In the genomic region with DNA sequence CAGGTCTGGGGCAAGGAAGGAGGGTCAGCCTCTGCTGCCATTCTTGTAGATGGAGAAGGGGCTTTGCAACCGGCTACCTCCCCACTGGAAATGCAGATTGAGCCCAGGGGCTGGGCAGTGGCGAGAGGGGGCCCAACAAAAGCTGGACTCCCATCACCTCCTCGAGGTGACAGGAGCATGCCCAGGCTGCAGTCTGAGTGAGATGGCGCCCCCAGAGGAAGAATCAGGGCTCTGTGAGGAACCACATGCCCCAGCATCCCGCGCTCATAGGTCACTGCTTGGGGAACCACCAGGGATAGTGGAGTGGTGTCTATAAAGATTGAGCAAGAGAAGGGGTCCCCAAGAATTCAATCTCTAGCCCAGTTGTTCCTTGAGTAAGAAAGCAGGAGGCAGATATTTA, we compare ENCODE assay signal across 13 cellular contexts. TPM values are rescaled to one million over a fixed set of nuclear protein-coding genes. Genes with fewer than 3 reads are reported as not detected.
DNase-seq lines count a peak whose midpoint lies in the region; ATAC-seq, FAIRE-seq and TF ChIP-seq lines count a peak whose summit lies in the region.
"Had no signal": no experiment of that assay in that cellular context is flagged by ENCODE, and none has a peak within 500 bp of the region (broad histone marks: within the 10 kb centered on the region; RNA-seq: fewer than 3 reads in every experiment).

No MANE protein-coding gene starts in this region.

- no peak overlapping the region for H4K8ac ChIP-seq in IMR-90 (ENCODE audit: low read depth in 2 of 2, low read length in 2 of 2)

- TF ChIP-seq RAD21 in IMR-90 (IDR thresholded peaks at IDR 0.05; ENCODE audit: low read length), result no peak

- no peak overlapping the region for H3K27ac Mint-ChIP-seq in type B pancreatic cell

- H4K5ac ChIP-seq in IMR-90 (ENCODE audit: low read depth, low read length), result no peak overlapping the region

- H3K27ac ChIP-seq in ACC112 (ENCODE audit: low read depth, low read length) (no peak overlapping the region), IMR-90 (ENCODE audit: insufficient read depth, low read length) (no peak overlapping the region), endothelial cell of umbilical vein (ENCODE audit: insufficient read depth, low read depth, low read length) (peak overlapping the region; percentile 67)
- H3K27ac ChIP-seq: BLaER1, colonic mucosa had no signal

- 0 out of 2 replicates have a peak overlapping the region, but pooled peaks have one; percentile 22 for H4K91ac ChIP-seq in IMR-90 (ENCODE audit: insufficient read depth, low read depth, low read length)

- H3K9ac ChIP-seq in IMR-90 (ENCODE audit: low read depth, low read length) (no peak overlapping the region), endothelial cell of umbilical vein (replicated peaks; ENCODE audit: extremely low read depth, insufficient read depth, low read length) (no peak overlapping the region)
- H3K9ac ChIP-seq: BLaER1 had no signal

- H3K9me1 ChIP-seq in IMR-90 (ENCODE audit: insufficient read depth, low read length) (no peaks in the 10 kb centered on the region), endothelial cell of umbilical vein (replicated peaks; ENCODE audit: control insufficient read depth, extremely low read depth, insufficient read depth, low read length) (no peaks in the 10 kb centered on the region)

- BruUV-seq in IMR-90 (replicated peaks; lab: Mats Ljungman, UMichigan) (no TSS peak), endothelial cell of umbilical vein (replicated peaks; lab: Mats Ljungman, UMichigan) (no TSS peak)

- no peak overlapping the region; the same call in 1 of the 2 replicates for H2BK120ac ChIP-seq in IMR-90 (ENCODE audit: low read depth, low read length)

- H3K79me2 ChIP-seq in ACC112 (ENCODE audit: control insufficient read depth, insufficient read depth, low read length, unreplicated experiment) (no peaks in the 10 kb centered on the region), endothelial cell of umbilical vein (ENCODE audit: control insufficient read depth, insufficient read depth, low read length) (no peaks in the 10 kb centered on the region)

- WGBS in IMR-90 (ENCODE audit: extremely low coverage in 2 of 2, insufficient read length in 1 of 2), 2 experiments, result no CpG with 5 or more reads among the region's 6 CpGs

- dilution Hi-C loops in IMR-90 (cut with HindIII; ENCODE audit: low sequenced_read_pairs, unreplicated experiment), result no loop called here
- dilution Hi-C loops in endothelial cell of umbilical vein (cut with MboI; ENCODE audit: extremely low pct_ligation_motif_present, low sequenced_read_pairs), result no loop called here

- no peak for TF ChIP-seq CTCF in IMR-90 (conservative IDR thresholded peaks at IDR 0.05; ENCODE audit: low read depth, low read length)
- no peak for TF ChIP-seq CTCF in endothelial cell of umbilical vein (IDR thresholded peaks at IDR 0.05; ENCODE audit: extremely low read depth in 1 of 2, insufficient read depth in 1 of 2, low read depth in 1 of 2, low read length in 2 of 2)
- no peak for TF ChIP-seq CTCF in type B pancreatic cell (conservative IDR thresholded peaks at IDR 0.05)

- no peaks in the 10 kb centered on the region for H3K79me1 ChIP-seq in IMR-90 (ENCODE audit: low read depth in 1 of 2, low read length in 2 of 2)

- H3K36me3 ChIP-seq in ACC112 (ENCODE audit: insufficient read depth, low read length), result no peaks in the 10 kb centered on the region
- H3K36me3 ChIP-seq in IMR-90 (ENCODE audit: control insufficient read depth, insufficient read depth, low read length), result no peaks in the 10 kb centered on the region
- H3K36me3 ChIP-seq in endothelial cell of umbilical vein (ENCODE audit: control insufficient read depth in 2 of 2, extremely low read depth in 1 of 2, insufficient read depth in 2 of 2, low read length in 2 of 2), result no peaks in the 10 kb centered on the region
- H3K36me3 ChIP-seq: BLaER1, colonic mucosa had no signal

- POLR2A ChIA-PET in IMR-90 (lab: Charles Lee; ENCODE audit: unreplicated experiment) (no interaction called here), endothelial cell of umbilical vein (lab: Charles Lee) (no interaction called here)

- no peak overlapping the region for H3K4me3 ChIP-seq in ACC112 (ENCODE audit: low read depth, low read length)
- H3K4me3 ChIP-seq in IMR-90 (ENCODE audit: insufficient read depth, low read depth, low read length), result no peak overlapping the region
- no peak overlapping the region for H3K4me3 ChIP-seq in endothelial cell of umbilical vein (replicated peaks in 1 of 3; ENCODE audit: insufficient read depth in 1 of 3, low read depth in 1 of 3, low read length in 3 of 3)
- H3K4me3 ChIP-seq: BLaER1, colonic mucosa, lung, smooth muscle cell had no signal

- H3K27me3 Mint-ChIP-seq in type B pancreatic cell, result peaks cover 3% of the 10 kb centered on the region

- intact Hi-C loops in IMR-90 (cut with micrococcal nuclease), result no loop called here
- intact Hi-C loops in endothelial cell of umbilical vein (cut with micrococcal nuclease), result no loop called here
- intact Hi-C loops in sciatic nerve (cut with DNase I), result no loop called here

- H3K4me3 Mint-ChIP-seq in type B pancreatic cell, result no peak overlapping the region

- H4K20me1 ChIP-seq in IMR-90 (ENCODE audit: insufficient read depth, low read length), result no peaks in the 10 kb centered on the region
- no peaks in the 10 kb centered on the region for H4K20me1 ChIP-seq in endothelial cell of umbilical vein (replicated peaks; ENCODE audit: control insufficient read depth, extremely low read depth, insufficient read depth, low read length)
- H4K20me1 ChIP-seq: BLaER1 had no signal

- H3K4me1 Mint-ChIP-seq in type B pancreatic cell (ENCODE audit: unreplicated experiment), result peaks cover 10% of the 10 kb centered on the region

- H3K4me2 ChIP-seq in IMR-90 (ENCODE audit: low read depth, low read length), result no peak overlapping the region
- H3K4me2 ChIP-seq in endothelial cell of umbilical vein (ENCODE audit: insufficient read depth, low read length), result no peak overlapping the region
- H3K4me2 ChIP-seq: BLaER1 had no signal

- H2BK20ac ChIP-seq in IMR-90 (ENCODE audit: low read depth, low read length), result no peak overlapping the region

- H3K4ac ChIP-seq in IMR-90 (ENCODE audit: low read depth, low read length), result peak overlapping the region; percentile 13; the same call in 1 of the 2 replicates

- H3K9me3 Mint-ChIP-seq in type B pancreatic cell, result peaks cover 4% of the 10 kb centered on the region

- no peak for FAIRE-seq in endothelial cell of umbilical vein (lab: Jason Lieb, UNC)

- H2AK9ac ChIP-seq in IMR-90 (replicated peaks; ENCODE audit: low read depth, low read length, poor library complexity), result no peak overlapping the region

- DNase-seq in IMR-90 (no peak), endothelial cell of umbilical vein (ENCODE audit: low read depth, low spot score) (no peak), sciatic nerve (ENCODE audit: low spot score) (no peak), T-helper 9 cell (no peak), germinal center (ENCODE audit: low spot score) (no peak), type B pancreatic cell (ENCODE audit: extremely low spot score, unreplicated experiment) (no peak)
- DNase-seq: NCI-H2081 had no signal

- CTCF ChIA-PET in IMR-90 (lab: Yijun Ruan, JAX) (interaction anchor here (0.6 kb wide), 1 partner anchor 60 kb away, joined by 3 read pairs; no protein-coding TSS in a partner anchor), endothelial cell of umbilical vein (lab: Charles Lee) (interaction anchor here (0.9 to 3.3 kb wide), 5 partner anchors 10 to 232 kb away, joined by 3 to 16 read pairs (median 6); no protein-coding TSS in a partner anchor)

- H3K9me3 ChIP-seq in IMR-90 (ENCODE audit: control insufficient read depth, insufficient read depth, low read length), result no peaks in the 10 kb centered on the region
- H3K9me3 ChIP-seq in endothelial cell of umbilical vein (replicated peaks; ENCODE audit: control insufficient read depth, insufficient read depth, low read length), result no peaks in the 10 kb centered on the region
- H3K9me3 ChIP-seq: BLaER1, colonic mucosa had no signal

- in situ Hi-C loops in IMR-90 (cut with MboI; ENCODE audit: low sequenced_read_pairs), result no loop called here

- ATAC-seq in IMR-90 (ENCODE audit: low read depth) (no peak), sciatic nerve (peak; percentile 29), GM21529 (IDR thresholded peaks at IDR 0.05; ENCODE audit: unreplicated experiment) (no peak)

- H3K27me3 ChIP-seq in ACC112 (ENCODE audit: insufficient read depth, low read length) (no peaks in the 10 kb centered on the region), IMR-90 (ENCODE audit: control insufficient read depth, insufficient read depth, low read length) (no peaks in the 10 kb centered on the region), endothelial cell of umbilical vein (ENCODE audit: control insufficient read depth in 2 of 2, insufficient read depth in 2 of 2, low read length in 2 of 2) (no peaks in the 10 kb centered on the region)
- H3K27me3 ChIP-seq: BLaER1, colonic mucosa had no signal

- H2BK5ac ChIP-seq in IMR-90 (ENCODE audit: low read depth, low read length, poor library complexity, severe bottlenecking), result no peak overlapping the region

- peak overlapping the region; percentile 16; the same call in 2 of the 3 replicates for H2BK15ac ChIP-seq in IMR-90 (ENCODE audit: low read depth, low read length)

- H2AFZ ChIP-seq in ACC112 (ENCODE audit: low read length, unreplicated experiment) (peak overlapping the region; percentile 53), IMR-90 (replicated peaks; ENCODE audit: low read length, poor library complexity) (no peak overlapping the region), endothelial cell of umbilical vein (ENCODE audit: low read depth, low read length) (no peak overlapping the region)

- no peak for TF ChIP-seq POLR2A in IMR-90 (IDR thresholded peaks at IDR 0.05; ENCODE audit: low read depth, low read length)
- no peak for TF ChIP-seq POLR2A in endothelial cell of umbilical vein (IDR thresholded peaks at IDR 0.05; ENCODE audit: low read depth, low read length)

- H3K4me1 ChIP-seq in ACC112 (ENCODE audit: control insufficient read depth, insufficient read depth, low read length, unreplicated experiment) (peaks cover 19% of the 10 kb centered on the region), IMR-90 (ENCODE audit: control insufficient read depth, insufficient read depth, low read length) (no peaks in the 10 kb centered on the region), endothelial cell of umbilical vein (ENCODE audit: control insufficient read depth, extremely low read depth, insufficient read depth, low read length) (peaks cover 19% of the 10 kb centered on the region)

- H3K36me3 Mint-ChIP-seq in type B pancreatic cell, result no peaks in the 10 kb centered on the region

- H3K23ac ChIP-seq in IMR-90 (ENCODE audit: low read depth, low read length), result no peak overlapping the region

- H3K18ac ChIP-seq in IMR-90 (ENCODE audit: low read depth, low read length), result no peak overlapping the region

- no peak overlapping the region for H3K56ac ChIP-seq in IMR-90 (ENCODE audit: extremely low read depth, insufficient read depth, low read length)

- no peak overlapping the region for H2AK5ac ChIP-seq in IMR-90 (ENCODE audit: low read depth, low read length)

- H3K14ac ChIP-seq in IMR-90 (replicated peaks; ENCODE audit: low read depth, low read length), result no peak overlapping the region

RNA-seq across cellular contexts. Expression of gene NEDD9, which starts 31.6 kb away (rescaled TPM):
- total RNA-seq in IMR-90 (2012; rRNA removed) (16.5 and 16.7 TPM in 2 replicates), endothelial cell of umbilical vein (55.2 and 73.0 TPM in 2 replicates), sciatic nerve (55.4 TPM), type B pancreatic cell (ENCODE audit: low replicate concordance) (21.3 and 29.0 TPM in 2 replicates)
- polyA plus RNA-seq in IMR-90 (2012; rRNA removed) (7.6 and 8.2 TPM in 2 replicates), endothelial cell of umbilical vein (61.0 and 69.8 TPM in 2 replicates)
- polyA plus RNA-seq in IMR-90 (2012; cell fraction: cytosol; rRNA removed), result 5.4 and 7.2 TPM in 2 replicates
- polyA plus RNA-seq in IMR-90 (2012; cell fraction: nucleus; rRNA removed; ENCODE audit: low replicate concordance), result 9.9 and 17.1 TPM in 2 replicates
- polyA plus RNA-seq in endothelial cell of umbilical vein (2011; cell fraction: cytosol; rRNA removed), result 50.2 and 54.6 TPM in 2 replicates
- polyA plus RNA-seq in endothelial cell of umbilical vein (2011; cell fraction: nucleus; rRNA removed), result 129 and 134 TPM in 2 replicates
- 41.1 and 43.9 TPM in 2 replicates for polyA plus RNA-seq in endothelial cell of umbilical vein (2012)
- polyA minus RNA-seq in endothelial cell of umbilical vein, result 132 and 144 TPM in 2 replicates
- polyA minus RNA-seq in endothelial cell of umbilical vein (2011; cell fraction: cytosol; rRNA and poly(A)+ RNA removed), result 3.8 TPM
- polyA minus RNA-seq in endothelial cell of umbilical vein (2011; cell fraction: nucleus; rRNA and poly(A)+ RNA removed), result 133 and 155 TPM in 2 replicates
